8 cellular contexts compared by ENCODE assay signal in the genomic region with DNA sequence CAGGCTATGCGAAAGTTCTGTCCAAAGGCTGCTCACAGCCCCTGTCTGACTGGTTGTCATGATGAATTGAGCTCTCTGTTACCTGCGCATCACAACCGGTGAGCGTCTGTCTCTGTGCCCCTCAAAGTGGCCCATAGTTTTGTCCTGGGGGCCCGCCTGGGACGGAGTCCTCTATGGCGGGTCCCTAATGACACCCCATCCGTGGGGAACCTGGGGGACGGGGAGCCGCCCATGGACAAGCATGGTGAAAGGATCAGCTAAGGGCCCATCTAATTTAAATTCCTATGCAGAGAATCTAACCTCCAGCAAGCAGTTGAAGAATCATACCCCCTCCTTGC. TPM values are rescaled to one million over a fixed set of nuclear protein-coding genes. Genes with fewer than 3 reads are reported as not detected.
DNase-seq lines count a peak whose midpoint lies in the region; ATAC-seq and TF ChIP-seq lines count a peak whose summit lies in the region.

No MANE protein-coding gene starts in this region.

- H3K9me3 ChIP-seq in HUES48 (ENCODE audit: control insufficient read depth, insufficient read depth, low read length) = no peaks in the 10 kb centered on the region
- no peaks in the 10 kb centered on the region for H3K9me3 ChIP-seq in naive thymus-derived CD4-positive, alpha-beta T cell (ENCODE audit: control insufficient read depth in 2 of 3, low read length in 3 of 3)

- DNase-seq in activated CD8-positive, alpha-beta memory T cell treated with anti-CD3 and anti-CD28 coated beads, Interleukin-2, amount 10 ng/mL, durations not matched to agents 7 days and 5 days = no peak
- no peak for DNase-seq in activated CD8-positive, alpha-beta memory T cell treated with anti-CD3 and anti-CD28 coated beads, Interleukin-2, amount 50 U/mL, for 4 hours
- DNase-seq in choroid plexus epithelial cell (ENCODE audit: low read depth) (peak; percentile 12), KG1 (lab: John Stamatoyannopoulos, UW) (no peak), nucleus accumbens (lab: John Stamatoyannopoulos, UW) (no peak)
- no peak for DNase-seq in naive thymus-derived CD4-positive, alpha-beta T cell
- DNase-seq in NK-92 treated with Interleukin-12 subunit alpha and Interleukin-12 subunit beta, amount 100 ng/mL, for 24 hours (lab: John Stamatoyannopoulos, UW) = no peak

- CTCF ChIA-PET in activated CD8-positive, alpha-beta memory T cell treated with anti-CD3 and anti-CD28 coated beads, Interleukin-2, amount 10 ng/mL, durations not matched to agents 7 days and 5 days (lab: Charles Lee) = interaction anchor here (0.7 to 2.7 kb wide), 6 partner anchors 10 to 197 kb away, joined by 3 to 11 read pairs (median 3); partner anchors contain the start of gene TGOLN2
- CTCF ChIA-PET in naive thymus-derived CD4-positive, alpha-beta T cell (lab: Charles Lee) = interaction anchor here (0.7 to 1.8 kb wide), 2 partner anchors 27 to 197 kb away, joined by 3 to 6 read pairs; partner anchors contain the start of gene TGOLN2

- no peaks in the 10 kb centered on the region for H3K27me3 Mint-ChIP-seq in activated CD8-positive, alpha-beta memory T cell treated with anti-CD3 and anti-CD28 coated beads, Interleukin-2, amount 10 ng/mL, durations not matched to agents 7 days and 5 days
- no peaks in the 10 kb centered on the region for H3K27me3 Mint-ChIP-seq in naive thymus-derived CD4-positive, alpha-beta T cell

- POLR2A ChIA-PET in naive thymus-derived CD4-positive, alpha-beta T cell (lab: Charles Lee) = interaction anchor here (0.6 to 14.5 kb wide), 18 partner anchors 26 to 722 kb away, joined by 3 to 211 read pairs (median 4); partner anchors contain the start of genes C2orf68, MAT2A, RNF181 and SH2D6

- ATAC-seq in activated CD8-positive, alpha-beta memory T cell treated with anti-CD3 and anti-CD28 coated beads, Interleukin-2, amount 10 ng/mL, durations not matched to agents 7 days and 5 days = no peak
- ATAC-seq in naive thymus-derived CD4-positive, alpha-beta T cell = no peak

- intact Hi-C loops in naive thymus-derived CD4-positive, alpha-beta T cell (cut with micrococcal nuclease) = loop anchor here (2.0 kb wide), 2 partner anchors 84 to 262 kb away; partner anchors contain the start of gene USP39 (in 1 of the 2)

- TF ChIP-seq CTCF in choroid plexus epithelial cell (conservative IDR thresholded peaks at IDR 0.05; ENCODE audit: low read depth, low read length) = no peak

- H3K36me3 Mint-ChIP-seq in activated CD8-positive, alpha-beta memory T cell treated with anti-CD3 and anti-CD28 coated beads, Interleukin-2, amount 10 ng/mL, durations not matched to agents 7 days and 5 days = peaks cover 32% of the 10 kb centered on the region
- H3K36me3 Mint-ChIP-seq in naive thymus-derived CD4-positive, alpha-beta T cell = peaks cover 7 to 38% (median 24%) of the 10 kb centered on the region in 5 donors

- H3K4me3 Mint-ChIP-seq in activated CD8-positive, alpha-beta memory T cell treated with anti-CD3 and anti-CD28 coated beads, Interleukin-2, amount 10 ng/mL, durations not matched to agents 7 days and 5 days = peak overlapping the region; percentile 97
- peak overlapping the region; percentile 91 to 100 (median 100) for H3K4me3 Mint-ChIP-seq in naive thymus-derived CD4-positive, alpha-beta T cell

- no peaks in the 10 kb centered on the region for H3K9me3 Mint-ChIP-seq in activated CD8-positive, alpha-beta memory T cell treated with anti-CD3 and anti-CD28 coated beads, Interleukin-2, amount 10 ng/mL, durations not matched to agents 7 days and 5 days (ENCODE audit: low read depth)
- peaks cover 0 to 4% (median 0%) of the 10 kb centered on the region in 11 donors for H3K9me3 Mint-ChIP-seq in naive thymus-derived CD4-positive, alpha-beta T cell

- peak overlapping the region; percentile 33 for H3K27ac ChIP-seq in HUES48 (ENCODE audit: low read depth, low read length)
- peak overlapping the region; percentile 89 for H3K27ac ChIP-seq in naive thymus-derived CD4-positive, alpha-beta T cell (ENCODE audit: low read depth, low read length)

- peak overlapping the region; percentile 93 for H3K27ac Mint-ChIP-seq in activated CD8-positive, alpha-beta memory T cell treated with anti-CD3 and anti-CD28 coated beads, Interleukin-2, amount 10 ng/mL, durations not matched to agents 7 days and 5 days
- peak overlapping the region; percentile 93 to 100 (median 99) for H3K27ac Mint-ChIP-seq in naive thymus-derived CD4-positive, alpha-beta T cell

- peaks cover 44% of the 10 kb centered on the region for H3K4me1 Mint-ChIP-seq in activated CD8-positive, alpha-beta memory T cell treated with anti-CD3 and anti-CD28 coated beads, Interleukin-2, amount 10 ng/mL, durations not matched to agents 7 days and 5 days
- H3K4me1 Mint-ChIP-seq in naive thymus-derived CD4-positive, alpha-beta T cell = peaks cover 36 to 61% (median 57%) of the 10 kb centered on the region in 7 donors

- no peaks in the 10 kb centered on the region for H3K27me3 ChIP-seq in HUES48 (ENCODE audit: control insufficient read depth, insufficient read depth, low read length)
- no peaks in the 10 kb centered on the region for H3K27me3 ChIP-seq in naive thymus-derived CD4-positive, alpha-beta T cell (ENCODE audit: control insufficient read depth in 2 of 2, insufficient read depth in 2 of 2, low read length in 2 of 2)

- H3K9ac ChIP-seq in HUES48 (ENCODE audit: low read depth, low read length) = peak overlapping the region; percentile 71

- no peaks in the 10 kb centered on the region for H3K4me1 ChIP-seq in HUES48 (ENCODE audit: control insufficient read depth, insufficient read depth, low read length)
- H3K4me1 ChIP-seq in naive thymus-derived CD4-positive, alpha-beta T cell (ENCODE audit: control insufficient read depth in 2 of 2, insufficient read depth in 2 of 2, low read length in 2 of 2) = peaks cover 19 to 28% of the 10 kb centered on the region in 2 donors

- H3K4me3 ChIP-seq in HUES48 (ENCODE audit: low read depth, low read length) (peak overlapping the region; percentile 96), choroid plexus epithelial cell (ENCODE audit: low read depth, low read length) (peak overlapping the region; percentile 98)
- H3K4me3 ChIP-seq in naive thymus-derived CD4-positive, alpha-beta T cell (ENCODE audit: low read length) = peak overlapping the region; percentile 86

- H3K36me3 ChIP-seq in HUES48 (ENCODE audit: control insufficient read depth, insufficient read depth, low read length) = peaks cover 30% of the 10 kb centered on the region
- peaks cover 4 to 34% (median 4%) of the 10 kb centered on the region in 3 experiments for H3K36me3 ChIP-seq in naive thymus-derived CD4-positive, alpha-beta T cell (ENCODE audit: control insufficient read depth in 2 of 3, insufficient read depth in 3 of 3, low read length in 3 of 3)

RNA-seq across cellular contexts. Expression of gene ELMOD3, which starts 0.5 kb away (rescaled TPM):
- 10 to 100 TPM; 21.7 to 27.7 TPM for total RNA-seq in activated CD8-positive, alpha-beta memory T cell treated with anti-CD3 and anti-CD28 coated beads, Interleukin-2, amount 10 ng/mL, durations not matched to agents 7 days and 5 days
- 10 to 100 TPM; 20.2 to 33.3 (median 21.7) TPM for total RNA-seq in naive thymus-derived CD4-positive, alpha-beta T cell
- 10 to 100 TPM in 1 of 2 donors, 1 to 10 TPM in 1; 9.4 to 13.3 TPM for polyA plus RNA-seq in naive thymus-derived CD4-positive, alpha-beta T cell

RNA-seq across cellular contexts. Expression of gene RETSAT, which starts 0.7 kb away (rescaled TPM):
- total RNA-seq in activated CD8-positive, alpha-beta memory T cell treated with anti-CD3 and anti-CD28 coated beads, Interleukin-2, amount 10 ng/mL, durations not matched to agents 7 days and 5 days = 10 to 100 TPM; 28.2 to 35.5 TPM
- 10 to 100 TPM; 18.5 to 30.5 (median 20.2) TPM for total RNA-seq in naive thymus-derived CD4-positive, alpha-beta T cell
- polyA plus RNA-seq in naive thymus-derived CD4-positive, alpha-beta T cell = 10 to 100 TPM in 1 of 2 donors, 1 to 10 TPM in 1; 8.9 to 14.5 TPM

RNA-seq across cellular contexts. Expression of gene TGOLN2, which starts 27.3 kb away (rescaled TPM):
- 100 to 1,000 TPM; 109 to 116 TPM for total RNA-seq in activated CD8-positive, alpha-beta memory T cell treated with anti-CD3 and anti-CD28 coated beads, Interleukin-2, amount 10 ng/mL, durations not matched to agents 7 days and 5 days
- 100 to 1,000 TPM; 144 to 200 (median 178) TPM for total RNA-seq in naive thymus-derived CD4-positive, alpha-beta T cell
- polyA plus RNA-seq in naive thymus-derived CD4-positive, alpha-beta T cell = 100 to 1,000 TPM in 1 of 2 donors, 10 to 100 TPM in 1; 75.7 to 107 TPM

RNA-seq across cellular contexts. Expression of gene CAPG, which starts 55.1 kb away (rescaled TPM):
- 100 to 1,000 TPM; 204 to 211 TPM for total RNA-seq in activated CD8-positive, alpha-beta memory T cell treated with anti-CD3 and anti-CD28 coated beads, Interleukin-2, amount 10 ng/mL, durations not matched to agents 7 days and 5 days
- total RNA-seq in naive thymus-derived CD4-positive, alpha-beta T cell = 100 to 1,000 TPM in 2 of 5 experiments, 10 to 100 TPM in 3; 12.9 to 265 (median 29.7) TPM
- polyA plus RNA-seq in naive thymus-derived CD4-positive, alpha-beta T cell = 10 to 100 TPM; 34.3 to 36.4 TPM
